7 cellular contexts compared by ENCODE assay signal in the genomic region with DNA sequence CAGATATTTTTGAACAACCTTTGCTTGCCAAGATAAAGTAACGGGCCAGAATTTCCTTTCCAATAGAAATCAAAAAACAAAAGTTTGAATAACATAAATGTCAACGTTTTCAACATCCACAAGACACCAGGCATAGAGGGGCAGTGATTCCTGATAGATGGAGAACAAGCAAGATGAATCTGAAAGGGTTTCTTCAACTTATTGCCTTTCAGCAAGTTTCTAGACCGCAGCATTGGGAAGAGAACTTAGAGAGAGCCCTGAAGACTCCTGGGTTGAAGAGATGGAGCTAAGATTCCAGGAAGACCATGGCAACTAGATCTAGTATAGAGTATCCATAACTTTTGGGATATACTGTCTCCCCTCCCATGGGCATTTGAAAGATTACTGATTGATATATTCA.
"Had no signal": no experiment of that assay in that cellular context is flagged by ENCODE, and none has a peak within 500 bp of the region (broad histone marks: within the 10 kb centered on the region; RNA-seq: fewer than 3 reads in every experiment).

No MANE protein-coding gene starts in this region.

- H3K4me3 ChIP-seq: GM12878 had no signal

- ATAC-seq: GM12878 had no signal

- FAIRE-seq: GM12878, GM12891, GM12892, GM18507, GM19239 had no signal

- DNase-seq: GDM1, GF-D8 had no signal
